13 cellular contexts compared by ENCODE assay signal in genomic region chr21:16589499-16589898, GRCh38.
"Had no signal": no experiment of that assay in that cellular context is flagged by ENCODE, and none has a peak within 500 bp of the region (broad histone marks: within the 10 kb centered on the region; RNA-seq: fewer than 3 reads in every experiment).

No MANE protein-coding gene starts in this region.

- H3K36me3 Mint-ChIP-seq: activated naive CD8-positive, alpha-beta T cell treated with anti-CD3 and anti-CD28 coated beads for 36 hours; stimulated activated memory B cell treated with anti-CD40 and anti-IgM and Interleukin-4, amounts not matched to agents 10 μg/mL and 1 μg/mL and 100 μg/mL, for 72 hours had no signal

- H3K9me3 Mint-ChIP-seq: activated T-helper 1 cell treated with anti-CD3 and anti-CD28 coated beads, Interleukin-12 subunit alpha, Interleukin-12 subunit beta, Interleukin-2, Interleukin-4 antibody, amounts not matched to agents 30 ng/mL and 10 ng/mL and 1 ng/mL, durations not matched to agents 14 hours and 24 hours and 36 hours; stimulated activated memory B cell treated with anti-CD40 and anti-IgM and Interleukin-4, amounts not matched to agents 10 μg/mL and 1 μg/mL and 100 μg/mL, for 72 hours had no signal

- H3K4me1 Mint-ChIP-seq: activated naive CD8-positive, alpha-beta T cell treated with anti-CD3 and anti-CD28 coated beads for 36 hours; stimulated activated memory B cell treated with anti-CD40 and anti-IgM and Interleukin-4, amounts not matched to agents 10 μg/mL and 1 μg/mL and 100 μg/mL, for 72 hours had no signal

- H3K4me3 Mint-ChIP-seq: activated naive CD8-positive, alpha-beta T cell treated with anti-CD3 and anti-CD28 coated beads for 36 hours; activated T-helper 1 cell treated with anti-CD3 and anti-CD28 coated beads, Interleukin-12 subunit alpha, Interleukin-12 subunit beta, Interleukin-2, Interleukin-4 antibody, amounts not matched to agents 30 ng/mL and 10 ng/mL and 1 ng/mL, durations not matched to agents 14 hours and 24 hours and 36 hours; stimulated activated memory B cell treated with anti-CD40 and anti-IgM and Interleukin-4, amounts not matched to agents 10 μg/mL and 1 μg/mL and 100 μg/mL, for 72 hours had no signal

- DNase-seq: activated CD4-positive, alpha-beta T cell treated with anti-CD3 and anti-CD28 coated beads, Interleukin-2, amount 50 U/mL, for 1 hour; activated CD8-positive, alpha-beta memory T cell treated with anti-CD3 and anti-CD28 coated beads for 24 hours; activated naive CD8-positive, alpha-beta T cell treated with anti-CD3 and anti-CD28 coated beads for 36 hours; effector CD4-positive, alpha-beta T cell; lower lobe of right lung; stimulated activated CD4-positive, alpha-beta T cell treated with anti-CD3 and anti-CD28 coated beads, Interleukin-2, amount 100 ng/mL, for 48 hours; upper lobe of right lung had no signal

- H3K9me3 ChIP-seq: esophagus muscularis mucosa, lower lobe of right lung, SJSA1, upper lobe of right lung had no signal

- H3K4me1 ChIP-seq: parathyroid adenoma, upper lobe of right lung had no signal

- H3K9ac ChIP-seq: parathyroid adenoma had no signal

- H3K27me3 ChIP-seq: esophagus muscularis mucosa, SJSA1, upper lobe of right lung had no signal

- H3K36me3 ChIP-seq: esophagus muscularis mucosa, lower lobe of right lung, SJSA1, upper lobe of right lung had no signal

- H2AFZ ChIP-seq: parathyroid adenoma had no signal

- H3K27ac ChIP-seq: lower lobe of right lung, parathyroid adenoma, SJSA1, upper lobe of right lung had no signal

- H3K79me2 ChIP-seq: parathyroid adenoma had no signal

- ATAC-seq: activated CD4-positive, CD25-positive, alpha-beta regulatory T cell treated with anti-CD3 and anti-CD28 coated beads, Interleukin-2, amount 50 U/mL, for 24 hours; lower lobe of right lung; stimulated activated memory B cell treated with anti-CD40 and anti-IgM and Interleukin-4, amounts not matched to agents 10 μg/mL and 1 μg/mL and 100 μg/mL, for 72 hours; upper lobe of right lung had no signal

- H3K27ac Mint-ChIP-seq: activated naive CD8-positive, alpha-beta T cell treated with anti-CD3 and anti-CD28 coated beads for 36 hours; activated T-helper 1 cell treated with anti-CD3 and anti-CD28 coated beads, Interleukin-12 subunit alpha, Interleukin-12 subunit beta, Interleukin-2, Interleukin-4 antibody, amounts not matched to agents 30 ng/mL and 10 ng/mL and 1 ng/mL, durations not matched to agents 14 hours and 24 hours and 36 hours; stimulated activated memory B cell treated with anti-CD40 and anti-IgM and Interleukin-4, amounts not matched to agents 10 μg/mL and 1 μg/mL and 100 μg/mL, for 72 hours had no signal

- H3K27me3 Mint-ChIP-seq: activated naive CD8-positive, alpha-beta T cell treated with anti-CD3 and anti-CD28 coated beads for 36 hours; stimulated activated memory B cell treated with anti-CD40 and anti-IgM and Interleukin-4, amounts not matched to agents 10 μg/mL and 1 μg/mL and 100 μg/mL, for 72 hours had no signal

- H3K4me3 ChIP-seq: SJSA1, upper lobe of right lung had no signal
